15 cellular contexts compared by ENCODE assay signal in the genomic region with DNA sequence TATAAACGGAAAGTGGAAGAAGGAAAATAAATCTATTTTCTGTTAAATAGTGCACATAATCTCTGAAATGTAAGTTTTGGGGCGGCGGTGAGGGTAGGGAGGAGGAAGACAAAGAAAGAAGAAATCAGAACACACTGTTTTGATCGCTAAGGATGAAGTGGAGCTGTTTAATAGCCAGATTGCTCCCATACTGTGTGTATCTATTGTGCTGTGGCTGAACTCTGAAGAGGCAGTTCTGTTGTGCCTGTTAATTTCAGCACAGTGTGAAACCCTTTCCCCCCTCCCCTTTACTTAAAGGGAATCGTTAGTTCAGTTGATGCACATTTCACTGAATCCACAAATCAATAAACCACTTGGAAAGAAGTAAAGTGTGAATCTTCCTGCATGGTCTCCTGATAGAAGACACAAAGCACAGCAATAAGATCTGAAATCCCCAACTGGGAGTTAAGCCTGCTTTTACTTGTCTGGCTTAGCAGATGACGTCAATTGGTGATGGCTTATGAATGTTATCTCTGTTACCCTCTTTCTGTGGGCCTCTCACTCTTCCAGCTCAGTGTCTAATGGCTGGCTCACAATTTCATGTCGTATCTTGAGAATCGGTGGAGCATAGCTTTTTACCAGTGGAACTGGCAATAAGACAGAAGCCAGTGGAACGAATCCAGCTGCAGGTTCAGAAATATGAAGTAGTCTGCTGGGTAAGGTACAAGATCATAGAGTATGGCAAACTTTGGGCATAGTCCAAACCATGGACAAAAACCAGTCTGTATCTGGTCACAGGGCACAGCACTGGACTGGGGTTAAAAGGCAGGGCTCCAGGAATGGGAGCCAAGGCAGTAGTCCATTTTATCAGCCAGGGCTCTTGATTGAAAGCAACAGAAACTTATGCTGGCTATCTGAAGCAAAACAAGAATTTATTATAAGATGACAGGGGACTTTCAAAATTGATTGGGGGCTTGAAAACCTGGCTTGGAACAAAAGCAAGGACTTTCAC.
DNase-seq lines count a peak whose midpoint lies in the region; ATAC-seq, FAIRE-seq and TF ChIP-seq lines count a peak whose summit lies in the region.
"Had no signal": no experiment of that assay in that cellular context is flagged by ENCODE, and none has a peak within 500 bp of the region (broad histone marks: within the 10 kb centered on the region; RNA-seq: fewer than 3 reads in every experiment).

No MANE protein-coding gene starts in this region.

- DNase-seq in Right ventricle myocardium superior (peak; percentile 43), cardiac septum (ENCODE audit: low spot score) (no peak), caudate nucleus (lab: John Stamatoyannopoulos, UW) (peak in 24 of 61 donors; percentile 1 to 58 (median 18)), thyroid gland (peak; percentile 82), psoas muscle (no peak), SKM-1 treated with dmso at 0.1 percent for 144 hours (lab: John Stamatoyannopoulos, UW; ENCODE audit: unreplicated experiment) (no peak), GM12891 (ENCODE audit: insufficient read length, low spot score) (no peak)
- DNase-seq: MM.1S, NCI-H524, trophoblast cell had no signal

- no peak overlapping the region for H3K4me3 ChIP-seq in liver (ENCODE audit: low read depth in 1 of 3, low read length in 3 of 3)
- H3K4me3 ChIP-seq in thyroid gland (replicated peaks in 1 of 3) = no peak overlapping the region
- no peak overlapping the region for H3K4me3 ChIP-seq in psoas muscle
- H3K4me3 ChIP-seq: A549, lung had no signal

- H3K9ac ChIP-seq in liver (ENCODE audit: low read depth in 1 of 2, low read length in 2 of 2) = no peak overlapping the region

- TF ChIP-seq CTCF in liver (IDR thresholded peaks at IDR 0.05; ENCODE audit: low read depth, low read length, missing input control) (no peak), thyroid gland (IDR thresholded peaks at IDR 0.05) (no peak), psoas muscle (IDR thresholded peaks at IDR 0.05) (no peak)

- no peaks in the 10 kb centered on the region for H3K27me3 ChIP-seq in liver (ENCODE audit: control insufficient read depth in 4 of 4, insufficient read depth in 4 of 4, low read length in 3 of 4)
- H3K27me3 ChIP-seq in thyroid gland = no peaks in the 10 kb centered on the region
- H3K27me3 ChIP-seq in psoas muscle (ENCODE audit: insufficient read depth in 3 of 3, low read length in 2 of 3) = no peaks in the 10 kb centered on the region
- H3K27me3 ChIP-seq: neutrophil had no signal

- TF ChIP-seq RAD21 in liver (IDR thresholded peaks at IDR 0.05) = no peak

- 78% methylated on average over 9 of the region's 9 CpGs for WGBS in liver
- 27 to 39% methylated on average over 9 of the region's 9 CpGs for WGBS in thyroid gland, 2 donors
- WGBS in psoas muscle, 3 donors = 45 to 57% (median 48%) methylated on average over 9 of the region's 9 CpGs

- no peaks in the 10 kb centered on the region for H3K4me1 ChIP-seq in liver (ENCODE audit: control insufficient read depth in 4 of 4, insufficient read depth in 4 of 4, low read length in 3 of 4)
- H3K4me1 ChIP-seq in thyroid gland = peaks cover 4 to 8% of the 10 kb centered on the region in 2 donors
- no peaks in the 10 kb centered on the region for H3K4me1 ChIP-seq in psoas muscle
- H3K4me1 ChIP-seq: A549 had no signal

- H3K9me3 ChIP-seq in liver (ENCODE audit: control insufficient read depth in 4 of 4, low read length in 3 of 4) (no peaks in the 10 kb centered on the region), thyroid gland (no peaks in the 10 kb centered on the region), psoas muscle (no peaks in the 10 kb centered on the region)
- H3K9me3 ChIP-seq: A549, neutrophil had no signal

- peak overlapping the region; percentile 39 for H3K27ac ChIP-seq in caudate nucleus (ENCODE audit: low read depth, low read length)
- H3K27ac ChIP-seq in liver (ENCODE audit: low read depth in 1 of 2, low read length in 2 of 2) = no peak overlapping the region
- peak overlapping the region; percentile 32 to 88 (median 58) for H3K27ac ChIP-seq in thyroid gland
- H3K27ac ChIP-seq in psoas muscle = no peak overlapping the region
- H3K27ac ChIP-seq: A549, neutrophil had no signal

- peak; percentile 95 for ATAC-seq in Right ventricle myocardium superior (ENCODE audit: poor library complexity)
- ATAC-seq in psoas muscle = no peak
- ATAC-seq: A549 had no signal

- intact Hi-C loops in Right ventricle myocardium superior (cut with DNase I) = no loop called here
- intact Hi-C loops in cardiac septum (cut with DNase I) = no loop called here
- intact Hi-C loops in thyroid gland (cut with DNase I) = no loop called here
- intact Hi-C loops in psoas muscle (cut with DNase I) = no loop called here

- no peak for FAIRE-seq in GM12891 (lab: Jason Lieb, UNC)
- FAIRE-seq: A549, endothelial cell of umbilical vein had no signal

- H3K36me3 ChIP-seq in liver (ENCODE audit: control insufficient read depth in 4 of 4, insufficient read depth in 3 of 4, low read depth in 1 of 4, low read length in 3 of 4) = no peaks in the 10 kb centered on the region
- H3K36me3 ChIP-seq in thyroid gland = no peaks in the 10 kb centered on the region
- no peaks in the 10 kb centered on the region for H3K36me3 ChIP-seq in psoas muscle (ENCODE audit: insufficient read depth in 1 of 2, low read depth in 1 of 2)
- H3K36me3 ChIP-seq: neutrophil had no signal

- TF ChIP-seq POLR2A in thyroid gland (IDR thresholded peaks at IDR 0.05) = no peak
- no peak for TF ChIP-seq POLR2A in GM12891 (IDR thresholded peaks at IDR 0.05; ENCODE audit: low read depth, low read length)

TF ChIP-seq in liver, 16 proteins besides CTCF, POLR2A, EP300 and RAD21:
- TF ChIP-seq GABPA (IDR thresholded peaks at IDR 0.05 in 1 of 2, conservative IDR thresholded peaks at IDR 0.05 in 1 of 2) (no peak), HNF4A (conservative IDR thresholded peaks at IDR 0.05) (peak; percentile 18 to 26)

TF ChIP-seq in GM12891, 5 proteins besides CTCF, POLR2A, EP300 and RAD21:
- TF ChIP-seq POLR2AphosphoS5 (IDR thresholded peaks at IDR 0.05; ENCODE audit: low read depth, low read length) (no peak), TAF1 (IDR thresholded peaks at IDR 0.05; ENCODE audit: low read depth, low read length) (no peak), POU2F2 (IDR thresholded peaks at IDR 0.05; ENCODE audit: low read depth, low read length) (no peak), PAX5 (IDR thresholded peaks at IDR 0.05; ENCODE audit: insufficient read depth, low read length, severe bottlenecking) (no peak), SPI1 (IDR thresholded peaks at IDR 0.05; ENCODE audit: low read depth, low read length) (no peak)

Comparison
In these comparisons a context has a peak if more than half of its experiments do, and no peak if none do; other contexts are left out.
1. DNase-seq: peak in Right ventricle myocardium superior (single experiment) and thyroid gland (2 of 2); none in cardiac septum (single experiment), psoas muscle (0 of 2), SKM-1 treated with dmso at 0.1 percent for 144 hours (single experiment) and GM12891 (single experiment).
2. H3K27ac ChIP-seq: peak in caudate nucleus (single experiment) and thyroid gland (3 of 3); none in liver (0 of 2) and psoas muscle (single experiment).